In the genomic region with DNA sequence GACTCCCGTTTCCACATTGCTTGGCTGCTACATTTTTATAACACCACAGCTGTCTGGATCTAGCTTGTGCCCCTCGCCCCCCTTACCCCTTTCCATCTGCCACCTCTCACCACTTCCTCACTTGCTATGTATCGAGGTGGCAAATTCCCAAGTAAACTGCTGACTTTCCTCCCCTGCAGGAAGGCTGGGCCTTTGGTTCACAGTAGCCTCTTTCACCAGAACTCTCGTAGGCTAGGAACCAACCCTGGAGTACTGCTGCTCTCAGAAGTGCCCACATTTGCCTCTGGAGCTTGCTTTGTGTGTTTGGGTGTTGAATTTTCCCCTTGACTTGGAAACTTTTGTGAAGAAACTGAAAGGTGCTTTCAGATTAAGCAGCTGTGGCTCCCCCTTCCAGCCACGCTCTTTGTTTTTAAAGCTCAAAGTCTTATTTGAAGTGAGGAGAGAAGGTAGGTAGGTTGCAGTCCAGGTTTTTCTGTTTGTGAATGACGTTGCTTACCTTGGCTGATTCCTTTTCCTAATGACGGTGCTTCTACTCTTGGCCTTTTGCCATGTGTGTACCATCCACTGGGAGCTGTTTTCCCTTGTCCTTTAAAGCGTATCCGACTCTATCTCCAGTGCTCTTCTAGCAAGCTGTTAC, we compare ENCODE assay signal across 8 cellular contexts.
DNase-seq lines count a peak whose midpoint lies in the region; ATAC-seq and TF ChIP-seq lines count a peak whose summit lies in the region.

No MANE protein-coding gene starts in this region.

- H3K4me3 ChIP-seq in AG10803 (ENCODE audit: low read length) (no peak overlapping the region), heart left ventricle (no peak overlapping the region)

- H3K36me3 ChIP-seq in heart left ventricle, result no peaks in the 10 kb centered on the region

- H3K27ac ChIP-seq in heart left ventricle, result peak overlapping the region in 7 of 12 donors; percentile 6 to 71 (median 49)

- peak; percentile 71 for DNase-seq in AG10803 (ENCODE audit: low read depth)
- DNase-seq in Kasumi-1 (lab: John Stamatoyannopoulos, UW), result peak; percentile 3 to 8
- DNase-seq in activated CD4-positive, alpha-beta T cell treated with anti-CD3 and anti-CD28 coated beads, Interleukin-2, amount 10 ng/mL, durations not matched to agents 24 days and 14 days, result peak; percentile 73
- DNase-seq in heart left ventricle, result peak in 3 of 5 donors; percentile 28 to 57 (median 40)
- no peak for DNase-seq in islet precursor cell

- intact Hi-C loops in activated CD4-positive, alpha-beta T cell treated with anti-CD3 and anti-CD28 coated beads, Interleukin-2, amount 10 ng/mL, durations not matched to agents 24 days and 14 days (cut with micrococcal nuclease), result loop anchor here (1.0 to 10.0 kb wide), 3 partner anchors 36 to 593 kb away; a partner anchor contains a TSS
- intact Hi-C loops in heart left ventricle (cut with DNase I), result no loop called here

- peaks cover 22% of the 10 kb centered on the region for H3K9me3 Mint-ChIP-seq in activated CD4-positive, alpha-beta T cell treated with anti-CD3 and anti-CD28 coated beads, Interleukin-2, amount 10 ng/mL, durations not matched to agents 24 days and 14 days
- peaks cover 4% of the 10 kb centered on the region for H3K9me3 Mint-ChIP-seq in stimulated activated naive CD8-positive, alpha-beta T cell treated with anti-CD3 and anti-CD28 coated beads, Interleukin-15, Interleukin-2, amounts not matched to agents 100 ng/mL and 50 ng/mL, for 24 hours

- peaks cover 0 to 8% (median 0%) of the 10 kb centered on the region in 12 donors for H3K9me3 ChIP-seq in heart left ventricle

- TF ChIP-seq CTCF in AG10803 (conservative IDR thresholded peaks at IDR 0.05; ENCODE audit: low read length) (no peak), heart left ventricle (IDR thresholded peaks at IDR 0.05) (no peak)

- H3K27ac Mint-ChIP-seq in activated CD4-positive, alpha-beta T cell treated with anti-CD3 and anti-CD28 coated beads, Interleukin-2, amount 10 ng/mL, durations not matched to agents 24 days and 14 days, result peak overlapping the region; percentile 88
- H3K27ac Mint-ChIP-seq in stimulated activated naive CD8-positive, alpha-beta T cell treated with anti-CD3 and anti-CD28 coated beads, Interleukin-15, Interleukin-2, amounts not matched to agents 100 ng/mL and 50 ng/mL, for 24 hours, result peak overlapping the region; percentile 89

- peaks cover 65% of the 10 kb centered on the region for H3K4me1 Mint-ChIP-seq in activated CD4-positive, alpha-beta T cell treated with anti-CD3 and anti-CD28 coated beads, Interleukin-2, amount 10 ng/mL, durations not matched to agents 24 days and 14 days
- H3K4me1 Mint-ChIP-seq in stimulated activated naive CD8-positive, alpha-beta T cell treated with anti-CD3 and anti-CD28 coated beads, Interleukin-15, Interleukin-2, amounts not matched to agents 100 ng/mL and 50 ng/mL, for 24 hours (ENCODE audit: low read depth), result peaks cover 78% of the 10 kb centered on the region

- H3K36me3 Mint-ChIP-seq in activated CD4-positive, alpha-beta T cell treated with anti-CD3 and anti-CD28 coated beads, Interleukin-2, amount 10 ng/mL, durations not matched to agents 24 days and 14 days (ENCODE audit: low read depth), result peaks cover 2% of the 10 kb centered on the region
- no peaks in the 10 kb centered on the region for H3K36me3 Mint-ChIP-seq in stimulated activated naive CD8-positive, alpha-beta T cell treated with anti-CD3 and anti-CD28 coated beads, Interleukin-15, Interleukin-2, amounts not matched to agents 100 ng/mL and 50 ng/mL, for 24 hours (ENCODE audit: low read depth)

- peak overlapping the region; percentile 76 for H3K4me3 Mint-ChIP-seq in activated CD4-positive, alpha-beta T cell treated with anti-CD3 and anti-CD28 coated beads, Interleukin-2, amount 10 ng/mL, durations not matched to agents 24 days and 14 days
- H3K4me3 Mint-ChIP-seq in stimulated activated naive CD8-positive, alpha-beta T cell treated with anti-CD3 and anti-CD28 coated beads, Interleukin-15, Interleukin-2, amounts not matched to agents 100 ng/mL and 50 ng/mL, for 24 hours, result peak overlapping the region; percentile 72

- WGBS in heart left ventricle, 4 donors, result 40 to 48% (median 44%) methylated on average over 9 of the region's 9 CpGs

- peaks cover 0 to 44% (median 15%) of the 10 kb centered on the region in 12 donors for H3K4me1 ChIP-seq in heart left ventricle

- H3K27me3 ChIP-seq in heart left ventricle, result no peaks in the 10 kb centered on the region

- no peak for TF ChIP-seq POLR2A in heart left ventricle (IDR thresholded peaks at IDR 0.05)

- no peaks in the 10 kb centered on the region for H3K27me3 Mint-ChIP-seq in activated CD4-positive, alpha-beta T cell treated with anti-CD3 and anti-CD28 coated beads, Interleukin-2, amount 10 ng/mL, durations not matched to agents 24 days and 14 days
- no peaks in the 10 kb centered on the region for H3K27me3 Mint-ChIP-seq in stimulated activated naive CD8-positive, alpha-beta T cell treated with anti-CD3 and anti-CD28 coated beads, Interleukin-15, Interleukin-2, amounts not matched to agents 100 ng/mL and 50 ng/mL, for 24 hours

- ATAC-seq in heart left ventricle, result peak; percentile 59 to 77 (median 74)
- no peak for ATAC-seq in HG03520 (IDR thresholded peaks at IDR 0.05; ENCODE audit: unreplicated experiment)
- ATAC-seq in GM18858 (IDR thresholded peaks at IDR 0.05; ENCODE audit: unreplicated experiment), result no peak

Comparison
In these comparisons a context has a peak if more than half of its experiments do, and no peak if none do; other contexts are left out.
1. ATAC-seq: peak in heart left ventricle (4 of 4); none in HG03520 (single experiment) and GM18858 (single experiment).